ENCODE assay signal across 15 cellular contexts in the genomic region with DNA sequence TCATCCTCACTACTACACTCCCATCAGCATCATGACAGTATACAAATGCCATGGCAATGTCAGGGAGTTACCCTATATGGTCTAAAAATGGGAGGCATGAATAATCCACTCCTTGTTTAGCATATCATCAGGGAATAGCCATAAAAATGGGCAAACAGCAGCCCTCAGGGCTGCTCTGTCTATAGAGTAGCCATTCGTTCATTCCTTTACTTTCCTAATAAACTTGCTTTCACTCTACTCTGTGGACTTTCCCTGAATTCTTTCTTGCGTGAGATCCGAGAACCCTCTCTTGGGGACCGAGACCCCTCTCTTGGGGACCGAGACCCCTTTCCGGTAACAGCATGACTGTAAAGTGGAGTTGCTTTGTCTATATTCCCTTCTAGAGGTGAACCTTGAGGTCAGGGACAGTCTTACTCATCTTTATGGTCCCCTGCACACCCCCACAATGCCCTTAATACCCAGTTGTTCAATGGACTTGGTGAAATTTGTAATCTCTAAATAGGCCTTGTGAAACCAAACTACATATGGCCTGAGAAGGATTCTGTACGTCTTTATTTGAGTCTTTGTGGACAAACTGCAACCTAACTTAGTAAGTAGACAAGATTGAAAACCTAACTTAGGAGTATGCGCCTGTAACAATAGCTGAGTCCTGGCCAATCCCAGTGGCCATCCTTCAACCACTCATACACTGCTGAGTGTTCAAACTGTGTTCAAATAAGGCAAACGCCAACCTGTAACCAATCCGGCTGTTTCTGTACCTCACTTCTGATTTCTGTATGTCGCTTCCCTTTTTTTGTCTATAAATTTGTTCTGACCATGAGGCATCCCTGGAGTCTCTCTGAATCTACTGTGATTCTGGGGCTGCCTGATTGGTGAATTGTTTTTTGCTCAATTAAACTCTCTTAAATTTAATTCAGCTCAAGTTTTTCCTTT. TPM values are rescaled to one million over a fixed set of nuclear protein-coding genes. Genes with fewer than 3 reads are reported as not detected.
DNase-seq lines count a peak whose midpoint lies in the region; ATAC-seq and TF ChIP-seq lines count a peak whose summit lies in the region.
"Had no signal": no experiment of that assay in that cellular context is flagged by ENCODE, and none has a peak within 500 bp of the region (broad histone marks: within the 10 kb centered on the region; RNA-seq: fewer than 3 reads in every experiment).

No MANE protein-coding gene starts in this region.

- peak overlapping the region; percentile 97 for H3K27ac ChIP-seq in hepatocyte
- H3K27ac ChIP-seq: pancreas had no signal

- peaks cover 41% of the 10 kb centered on the region for H3K4me1 Mint-ChIP-seq in HFFc6 (ENCODE audit: low read depth)
- no peaks in the 10 kb centered on the region for H3K4me1 Mint-ChIP-seq in activated CD4-positive, alpha-beta T cell treated with anti-CD3 and anti-CD28 coated beads, Interleukin-2, amount 10 ng/mL, durations not matched to agents 7 days and 5 days
- peaks cover 11% of the 10 kb centered on the region for H3K4me1 Mint-ChIP-seq in osteocyte (ENCODE audit: unreplicated experiment)

- no peaks in the 10 kb centered on the region for H4K20me1 ChIP-seq in hepatocyte (ENCODE audit: insufficient read depth, poor library complexity, severe bottlenecking)

- H3K36me3 Mint-ChIP-seq in HFFc6 (ENCODE audit: low read depth): no peaks in the 10 kb centered on the region
- H3K36me3 Mint-ChIP-seq in activated CD4-positive, alpha-beta T cell treated with anti-CD3 and anti-CD28 coated beads, Interleukin-2, amount 10 ng/mL, durations not matched to agents 7 days and 5 days (ENCODE audit: low read depth): no peaks in the 10 kb centered on the region
- H3K36me3 Mint-ChIP-seq in osteocyte (ENCODE audit: unreplicated experiment): peaks cover 1% of the 10 kb centered on the region

- peaks cover 5% of the 10 kb centered on the region for H3K4me1 ChIP-seq in hepatocyte (ENCODE audit: insufficient read depth)
- H3K4me1 ChIP-seq: pancreas had no signal

- H3K27me3 Mint-ChIP-seq in HFFc6 (ENCODE audit: insufficient read depth) (peaks cover 5% of the 10 kb centered on the region), osteocyte (ENCODE audit: unreplicated experiment) (no peaks in the 10 kb centered on the region)
- H3K27me3 Mint-ChIP-seq in activated CD4-positive, alpha-beta T cell treated with anti-CD3 and anti-CD28 coated beads, Interleukin-2, amount 10 ng/mL, durations not matched to agents 7 days and 5 days: peaks cover 4% of the 10 kb centered on the region

- H3K27ac Mint-ChIP-seq in HFFc6: peak overlapping the region; percentile 9; the same call in 1 of the 2 replicates
- H3K27ac Mint-ChIP-seq in activated CD4-positive, alpha-beta T cell treated with anti-CD3 and anti-CD28 coated beads, Interleukin-2, amount 10 ng/mL, durations not matched to agents 7 days and 5 days: no peak overlapping the region
- H3K27ac Mint-ChIP-seq in osteocyte (ENCODE audit: unreplicated experiment): no peak overlapping the region

- no peaks in the 10 kb centered on the region for H3K9me2 ChIP-seq in hepatocyte (replicated peaks; ENCODE audit: insufficient read depth)

- no peaks in the 10 kb centered on the region for H3K79me2 ChIP-seq in hepatocyte

- H3K4me3 ChIP-seq in hepatocyte: no peak overlapping the region
- H3K4me3 ChIP-seq: adrenal gland, pancreas had no signal

- H3K4me3 Mint-ChIP-seq in HFFc6: no peak overlapping the region
- no peak overlapping the region for H3K4me3 Mint-ChIP-seq in activated CD4-positive, alpha-beta T cell treated with anti-CD3 and anti-CD28 coated beads, Interleukin-2, amount 10 ng/mL, durations not matched to agents 7 days and 5 days
- H3K4me3 Mint-ChIP-seq in osteocyte (ENCODE audit: unreplicated experiment): no peak overlapping the region

- CTCF ChIA-PET in activated CD4-positive, alpha-beta T cell treated with anti-CD3 and anti-CD28 coated beads, Interleukin-2, amount 10 ng/mL, durations not matched to agents 7 days and 5 days (lab: Charles Lee): interaction anchor here (0.6 kb wide), 1 partner anchor 114 kb away, joined by 3 read pairs; no protein-coding TSS in a partner anchor

- peak; percentile 55 for ATAC-seq in GM18505 (IDR thresholded peaks at IDR 0.05; ENCODE audit: unreplicated experiment)
- peak; percentile 57 for ATAC-seq in HG03196 (IDR thresholded peaks at IDR 0.05; ENCODE audit: unreplicated experiment)

- no peaks in the 10 kb centered on the region for H3K9me3 ChIP-seq in hepatocyte (ENCODE audit: low read depth)
- H3K9me3 ChIP-seq: adrenal gland, pancreas had no signal

- no peaks in the 10 kb centered on the region for H3K36me3 ChIP-seq in hepatocyte (replicated peaks; ENCODE audit: insufficient read depth, low read depth)
- H3K36me3 ChIP-seq: adrenal gland, pancreas had no signal

- H3K4me2 ChIP-seq in hepatocyte: peak overlapping the region; percentile 61

- POLR2A ChIA-PET in activated CD4-positive, alpha-beta T cell treated with anti-CD3 and anti-CD28 coated beads, Interleukin-2, amount 10 ng/mL, durations not matched to agents 7 days and 5 days (lab: Charles Lee): no interaction called here

- TF ChIP-seq CTCF in HFFc6 (IDR thresholded peaks at IDR 0.05) (no peak), hepatocyte (IDR thresholded peaks at IDR 0.05; ENCODE audit: poor library complexity) (no peak), osteocyte (IDR thresholded peaks at IDR 0.05) (no peak)

- WGBS in hepatocyte (ENCODE audit: low lambda C conversion rate, missing lambda C conversion rate): 81% methylated on average over 11 of the region's 11 CpGs

- DNase-seq in HFFc6: no peak
- no peak for DNase-seq in hepatocyte (ENCODE audit: low spot score)
- no peak for DNase-seq in activated CD4-positive, alpha-beta T cell treated with anti-CD3 and anti-CD28 coated beads, Interleukin-2, amount 10 ng/mL, durations not matched to agents 7 days and 5 days
- DNase-seq in osteocyte (ENCODE audit: extremely low spot score, unreplicated experiment): no peak
- no peak for DNase-seq in SHP77 treated with DMSO at 0.1 percent for 48 hours (lab: John Stamatoyannopoulos, UW)
- no peak for DNase-seq in AG08395 (ENCODE audit: low spot score)
- DNase-seq: activated CD4-positive, alpha-beta T cell treated with anti-CD3 and anti-CD28 coated beads, Interleukin-2, amount 50 U/mL, for 48 hours; glutamatergic neuron; kidney; MV-4-11; NCI-H2081 treated with DMSO at 0.1 percent for 48 hours; pancreas had no signal

- H3K9me3 Mint-ChIP-seq in HFFc6 (no peaks in the 10 kb centered on the region), osteocyte (ENCODE audit: unreplicated experiment) (no peaks in the 10 kb centered on the region)
- H3K9me3 Mint-ChIP-seq in activated CD4-positive, alpha-beta T cell treated with anti-CD3 and anti-CD28 coated beads, Interleukin-2, amount 10 ng/mL, durations not matched to agents 7 days and 5 days: no peaks in the 10 kb centered on the region

- TF ChIP-seq POLR2A in GM18505 (IDR thresholded peaks at IDR 0.05; ENCODE audit: borderline replicate concordance, extremely low read depth, insufficient read depth, insufficient read length): no peak

- no peaks in the 10 kb centered on the region for H3K27me3 ChIP-seq in hepatocyte
- H3K27me3 ChIP-seq: adrenal gland, pancreas had no signal

- no peak overlapping the region for H2AFZ ChIP-seq in hepatocyte

RNA-seq across cellular contexts. Expression of a gene that starts 32.3 kb away (rescaled TPM):
- total RNA-seq in HFFc6 (2021; fragmentation: NEBNext Ultra II Directional; extraction: Animal tissue kit (Norgen Biotek cat#: 25700)): 10 to 100 TPM; 15.2 to 19.5 (median 17.7) TPM
- total RNA-seq in hepatocyte (45.4 and 51.7 TPM in 2 replicates), osteocyte (47.5 and 48.0 TPM in 2 replicates)
- polyA plus RNA-seq in hepatocyte: 21.6 and 27.4 TPM in 2 replicates
- total RNA-seq in activated CD4-positive, alpha-beta T cell treated with anti-CD3 and anti-CD28 coated beads, Interleukin-2, amount 10 ng/mL, durations not matched to agents 7 days and 5 days: 10 to 100 TPM; 10.3 to 11.5 TPM
